In genomic region chr3:23099677-23100076, GRCh38 we compare ENCODE assay signal across 15 cellular contexts.
DNase-seq lines count a peak whose midpoint lies in the region; ATAC-seq and TF ChIP-seq lines count a peak whose summit lies in the region.
"Had no signal": no experiment of that assay in that cellular context is flagged by ENCODE, and none has a peak within 500 bp of the region (broad histone marks: within the 10 kb centered on the region; RNA-seq: fewer than 3 reads in every experiment).

No MANE protein-coding gene starts in this region.

- POLR2A ChIA-PET in activated B cell treated with CpG ODN at 0.5 μM for 24 hours (lab: Charles Lee): no interaction called here

- H3K4me1 ChIP-seq in body of pancreas: no peaks in the 10 kb centered on the region
- H3K4me1 ChIP-seq: BLaER1, HAP-1 had no signal

- H3K4me1 Mint-ChIP-seq in activated B cell treated with CpG ODN at 0.5 μM for 24 hours: peaks cover 19% of the 10 kb centered on the region
- peaks cover 12 to 37% of the 10 kb centered on the region in 2 donors for H3K4me1 Mint-ChIP-seq in stimulated activated naive B cell treated with anti-CD40 and anti-IgM and Interleukin-4, amounts not matched to agents 10 μg/mL and 1 μg/mL and 100 μg/mL, for 72 hours
- H3K4me1 Mint-ChIP-seq: CD4-positive, alpha-beta memory T cell had no signal

- no peaks in the 10 kb centered on the region for H3K36me3 Mint-ChIP-seq in activated B cell treated with CpG ODN at 0.5 μM for 24 hours (ENCODE audit: low read depth)
- peaks cover 0 to 2% of the 10 kb centered on the region in 2 donors for H3K36me3 Mint-ChIP-seq in stimulated activated naive B cell treated with anti-CD40 and anti-IgM and Interleukin-4, amounts not matched to agents 10 μg/mL and 1 μg/mL and 100 μg/mL, for 72 hours
- H3K36me3 Mint-ChIP-seq: CD14-positive monocyte; CD4-positive, alpha-beta memory T cell had no signal

- no peak for ATAC-seq in activated B cell treated with CpG ODN at 0.5 μM for 24 hours (ENCODE audit: low read depth)
- no peak for ATAC-seq in stimulated activated naive B cell treated with anti-CD40 and anti-IgM and Interleukin-4, amounts not matched to agents 10 μg/mL and 1 μg/mL and 100 μg/mL, for 72 hours (replicated peaks)
- ATAC-seq in body of pancreas: no peak
- ATAC-seq: GM12878 had no signal

- H3K27ac Mint-ChIP-seq in activated B cell treated with CpG ODN at 0.5 μM for 24 hours: peak overlapping the region; percentile 38
- H3K27ac Mint-ChIP-seq in stimulated activated naive B cell treated with anti-CD40 and anti-IgM and Interleukin-4, amounts not matched to agents 10 μg/mL and 1 μg/mL and 100 μg/mL, for 72 hours: peak overlapping the region; percentile 22
- H3K27ac Mint-ChIP-seq: CD14-positive monocyte; CD4-positive, alpha-beta memory T cell had no signal

- DNase-seq in activated B cell treated with CpG ODN at 0.5 μM for 24 hours (no peak), lung microvascular endothelial cell (ENCODE audit: low read depth in 2 of 2) (peak; percentile 12 to 51), HCEC 1CT (no peak), HPDE6-E6E7 (ENCODE audit: extremely low spot score) (no peak), body of pancreas (no peak)
- no peak for DNase-seq in stimulated activated naive B cell treated with anti-CD40 and anti-IgM and Interleukin-4, amounts not matched to agents 10 μg/mL and 1 μg/mL and 100 μg/mL, for 72 hours
- DNase-seq: ACHN; AML-193; CD4-positive, alpha-beta memory T cell; DMS79 treated with DMSO at 0.1 percent for 48 hours; EL had no signal

- no peaks in the 10 kb centered on the region for H3K9me3 ChIP-seq in body of pancreas
- H3K9me3 ChIP-seq: BLaER1, HAP-1 had no signal

- H3K27ac ChIP-seq in body of pancreas: no peak overlapping the region
- H3K27ac ChIP-seq: BLaER1 had no signal

- TF ChIP-seq CTCF in activated B cell treated with CpG ODN at 0.5 μM for 24 hours (IDR thresholded peaks at IDR 0.05): no peak
- no peak for TF ChIP-seq CTCF in body of pancreas (IDR thresholded peaks at IDR 0.05)

- no peak for TF ChIP-seq POLR2A in body of pancreas (IDR thresholded peaks at IDR 0.05)

- H3K27me3 ChIP-seq in body of pancreas: no peaks in the 10 kb centered on the region
- H3K27me3 ChIP-seq: BLaER1 had no signal

- no peaks in the 10 kb centered on the region for H3K9me3 Mint-ChIP-seq in activated B cell treated with CpG ODN at 0.5 μM for 24 hours
- peaks cover 4 to 6% of the 10 kb centered on the region in 2 donors for H3K9me3 Mint-ChIP-seq in stimulated activated naive B cell treated with anti-CD40 and anti-IgM and Interleukin-4, amounts not matched to agents 10 μg/mL and 1 μg/mL and 100 μg/mL, for 72 hours

- 68 to 74% methylated on average over 2 of the region's 2 CpGs for WGBS in body of pancreas, 2 donors

- no peak overlapping the region for H3K4me3 Mint-ChIP-seq in activated B cell treated with CpG ODN at 0.5 μM for 24 hours
- H3K4me3 Mint-ChIP-seq in stimulated activated naive B cell treated with anti-CD40 and anti-IgM and Interleukin-4, amounts not matched to agents 10 μg/mL and 1 μg/mL and 100 μg/mL, for 72 hours: no peak overlapping the region
- H3K4me3 Mint-ChIP-seq: CD14-positive monocyte; CD4-positive, alpha-beta memory T cell had no signal

- intact Hi-C loops in activated B cell treated with CpG ODN at 0.5 μM for 24 hours (cut with micrococcal nuclease) (no loop called here), body of pancreas (cut with DNase I) (no loop called here)

- H3K4me3 ChIP-seq in body of pancreas: no peak overlapping the region
- H3K4me3 ChIP-seq: BLaER1, GM12878, HAP-1 had no signal

- CTCF ChIA-PET in activated B cell treated with CpG ODN at 0.5 μM for 24 hours (lab: Charles Lee): no interaction called here

- peaks cover 5% of the 10 kb centered on the region for H3K27me3 Mint-ChIP-seq in activated B cell treated with CpG ODN at 0.5 μM for 24 hours
- no peaks in the 10 kb centered on the region for H3K27me3 Mint-ChIP-seq in stimulated activated naive B cell treated with anti-CD40 and anti-IgM and Interleukin-4, amounts not matched to agents 10 μg/mL and 1 μg/mL and 100 μg/mL, for 72 hours
- H3K27me3 Mint-ChIP-seq: CD4-positive, alpha-beta memory T cell had no signal

- H3K36me3 ChIP-seq in body of pancreas (replicated peaks in 1 of 2; ENCODE audit: insufficient read depth in 1 of 2, low read depth in 2 of 2): no peaks in the 10 kb centered on the region
- H3K36me3 ChIP-seq: BLaER1, HAP-1 had no signal

Comparison
In these comparisons a context has a peak if more than half of its experiments do, and no peak if none do; other contexts are left out.
1. DNase-seq: peak in lung microvascular endothelial cell (2 of 2); none in activated B cell treated with CpG ODN at 0.5 μM for 24 hours (single experiment), stimulated activated naive B cell treated with anti-CD40 and anti-IgM and Interleukin-4, amounts not matched to agents 10 μg/mL and 1 μg/mL and 100 μg/mL, for 72 hours (single experiment), HCEC 1CT (single experiment), HPDE6-E6E7 (single experiment) and body of pancreas (0 of 4).